In genomic region chr2:199463708-199464613, GRCh38 we compare ENCODE assay signal across 8 cellular contexts. TPM values are rescaled to one million over a fixed set of nuclear protein-coding genes. Genes with fewer than 3 reads are reported as not detected.
DNase-seq lines count a peak whose midpoint lies in the region; ATAC-seq and TF ChIP-seq lines count a peak whose summit lies in the region.

No MANE protein-coding gene starts in this region.

- H3K4me1 ChIP-seq in BLaER1 (peaks cover 17% of the 10 kb centered on the region; the same call in 1 of the 2 replicates), MM.1S (ENCODE audit: low read length) (peaks cover 7% of the 10 kb centered on the region; the same call in 1 of the 2 replicates), endodermal cell (ENCODE audit: control insufficient read depth, insufficient read depth, low read length) (peaks cover under 1% of the 10 kb centered on the region), neural progenitor cell (peaks cover 9% of the 10 kb centered on the region)

- H3K27me3 ChIP-seq in BLaER1, result peaks cover 100% of the 10 kb centered on the region
- peaks cover 74% of the 10 kb centered on the region for H3K27me3 ChIP-seq in MM.1S (replicated peaks; ENCODE audit: insufficient read depth, low read length)
- H3K27me3 ChIP-seq in endodermal cell (ENCODE audit: control insufficient read depth, insufficient read depth, low read length, poor library complexity, severe bottlenecking), result peaks cover 92% of the 10 kb centered on the region
- peaks cover 93% of the 10 kb centered on the region for H3K27me3 ChIP-seq in neural progenitor cell

- no peaks in the 10 kb centered on the region for H3K9me3 Mint-ChIP-seq in endodermal cell
- peaks cover 4% of the 10 kb centered on the region for H3K9me3 Mint-ChIP-seq in neural progenitor cell

- no peak for ATAC-seq in GM18858 (IDR thresholded peaks at IDR 0.05; ENCODE audit: unreplicated experiment)
- no peak for ATAC-seq in GM18498 (IDR thresholded peaks at IDR 0.05; ENCODE audit: unreplicated experiment)

- H3K27ac Mint-ChIP-seq in endodermal cell, result no peak overlapping the region
- no peak overlapping the region for H3K27ac Mint-ChIP-seq in neural progenitor cell

- H3K36me3 ChIP-seq in BLaER1 (no peaks in the 10 kb centered on the region), MM.1S (replicated peaks; ENCODE audit: insufficient read depth, low read length) (no peaks in the 10 kb centered on the region), endodermal cell (ENCODE audit: control insufficient read depth, insufficient read depth, low read length) (no peaks in the 10 kb centered on the region), neural progenitor cell (no peaks in the 10 kb centered on the region)

- H3K4me3 ChIP-seq in BLaER1, result peak overlapping the region; percentile 56
- H3K4me3 ChIP-seq in MM.1S (ENCODE audit: low read length), result peak overlapping the region; percentile 53
- peak overlapping the region; percentile 74 for H3K4me3 ChIP-seq in endodermal cell (ENCODE audit: low read length)
- peak overlapping the region; percentile 53 for H3K4me3 ChIP-seq in neural progenitor cell

- 1 to 2% methylated on average over 20 to 66 of the region's 66 CpGs for WGBS in endodermal cell (ENCODE audit: insufficient coverage in 1 of 2, insufficient read length in 1 of 2), 2 experiments

- peaks cover 22% of the 10 kb centered on the region for H3K9me3 ChIP-seq in BLaER1
- H3K9me3 ChIP-seq in MM.1S (replicated peaks; ENCODE audit: insufficient read depth, low read length), result no peaks in the 10 kb centered on the region
- no peaks in the 10 kb centered on the region for H3K9me3 ChIP-seq in endodermal cell (ENCODE audit: control insufficient read depth, low read length)
- H3K9me3 ChIP-seq in neural progenitor cell (ENCODE audit: low read depth), result no peaks in the 10 kb centered on the region

- peak overlapping the region; percentile 72 for H3K4me2 ChIP-seq in BLaER1
- peak overlapping the region; percentile 91 for H3K4me2 ChIP-seq in MM.1S (ENCODE audit: low read depth, low read length)
- peak overlapping the region; percentile 84 for H3K4me2 ChIP-seq in neural progenitor cell

- H4K20me1 ChIP-seq in BLaER1, result peaks cover 94% of the 10 kb centered on the region
- no peaks in the 10 kb centered on the region for H4K20me1 ChIP-seq in MM.1S (ENCODE audit: insufficient read depth, low read length)
- H4K20me1 ChIP-seq in neural progenitor cell (ENCODE audit: low read depth), result peaks cover 70% of the 10 kb centered on the region

- H3K27ac ChIP-seq in BLaER1, result no peak overlapping the region
- H3K27ac ChIP-seq in MM.1S (ENCODE audit: low read length), result no peak overlapping the region
- no peak overlapping the region for H3K27ac ChIP-seq in endodermal cell (ENCODE audit: low read depth, low read length)
- no peak overlapping the region for H3K27ac ChIP-seq in neural progenitor cell

- H3K4me3 Mint-ChIP-seq in endodermal cell (peak overlapping the region; percentile 50), neural progenitor cell (peak overlapping the region; percentile 75)

- no peak for TF ChIP-seq CTCF in MM.1S (IDR thresholded peaks at IDR 0.05; ENCODE audit: low read length)
- TF ChIP-seq CTCF in endodermal cell (conservative IDR thresholded peaks at IDR 0.05), result peak; percentile 3
- TF ChIP-seq CTCF in neural progenitor cell (IDR thresholded peaks at IDR 0.05), result peak; percentile 3

- DNase-seq in MM.1S, result no peak
- peak; percentile 74 for DNase-seq in endodermal cell
- DNase-seq in neural progenitor cell (ENCODE audit: low spot score), result peak; percentile 24
- no peak for DNase-seq in dermis blood vessel endothelial cell
- DNase-seq in Kasumi-1 (lab: John Stamatoyannopoulos, UW), result no peak

- no peak overlapping the region for H3K9ac ChIP-seq in BLaER1
- no peak overlapping the region for H3K9ac ChIP-seq in MM.1S (ENCODE audit: low read length)
- no peak overlapping the region for H3K9ac ChIP-seq in endodermal cell (ENCODE audit: extremely low read depth, low read length, poor library complexity, severe bottlenecking)
- H3K9ac ChIP-seq in neural progenitor cell, result no peak overlapping the region

- H3K9me2 ChIP-seq in MM.1S (replicated peaks; ENCODE audit: insufficient read depth, low read length), result no peaks in the 10 kb centered on the region

- H3K79me2 ChIP-seq in MM.1S (ENCODE audit: low read length) (no peaks in the 10 kb centered on the region), neural progenitor cell (ENCODE audit: low read depth) (no peaks in the 10 kb centered on the region)

- peaks cover 94% of the 10 kb centered on the region for H3K27me3 Mint-ChIP-seq in endodermal cell (ENCODE audit: insufficient read depth)
- peaks cover 83% of the 10 kb centered on the region for H3K27me3 Mint-ChIP-seq in neural progenitor cell (ENCODE audit: insufficient read depth, low read depth)

- H3K4me1 Mint-ChIP-seq in endodermal cell, result peaks cover 22% of the 10 kb centered on the region
- H3K4me1 Mint-ChIP-seq in neural progenitor cell, result peaks cover 14% of the 10 kb centered on the region

- no peaks in the 10 kb centered on the region for H3F3A ChIP-seq in MM.1S (ENCODE audit: insufficient read depth, low read length)
- peaks cover 34% of the 10 kb centered on the region for H3F3A ChIP-seq in neural progenitor cell (ENCODE audit: low read depth)

- H2AFZ ChIP-seq in MM.1S (ENCODE audit: low read length) (peak overlapping the region; percentile 81; the same call in 1 of the 2 replicates), neural progenitor cell (replicated peaks) (no peak overlapping the region)

- H3K36me3 Mint-ChIP-seq in endodermal cell (ENCODE audit: low read depth) (no peaks in the 10 kb centered on the region), neural progenitor cell (no peaks in the 10 kb centered on the region)

RNA-seq across cellular contexts. Expression of gene SATB2, which starts 6.2 kb away (rescaled TPM):
- total RNA-seq in endodermal cell (1 to 10 TPM; 2.4 to 3.0 TPM), neural progenitor cell (ENCODE audit: low replicate concordance) (2.2 and 3.7 TPM in 2 replicates), dermis blood vessel endothelial cell (0.33 and 0.85 TPM in 2 replicates)
- polyA plus RNA-seq in endodermal cell (2013, experiment 1 of 2), result 5.4 TPM
- 5.7 TPM for polyA plus RNA-seq in endodermal cell (2013, experiment 2 of 2)

Comparison
In these comparisons a context has a peak if more than half of its experiments do, and no peak if none do; other contexts are left out.
1. DNase-seq: peak in endodermal cell (single experiment) and neural progenitor cell (single experiment); none in MM.1S (single experiment), dermis blood vessel endothelial cell (single experiment) and Kasumi-1 (0 of 2).
2. Peak in every context shown above with its lines, with median percentiles within 50 percentile points of each other: H3K4me2 ChIP-seq and H3K4me3 ChIP-seq.